In the genomic region with DNA sequence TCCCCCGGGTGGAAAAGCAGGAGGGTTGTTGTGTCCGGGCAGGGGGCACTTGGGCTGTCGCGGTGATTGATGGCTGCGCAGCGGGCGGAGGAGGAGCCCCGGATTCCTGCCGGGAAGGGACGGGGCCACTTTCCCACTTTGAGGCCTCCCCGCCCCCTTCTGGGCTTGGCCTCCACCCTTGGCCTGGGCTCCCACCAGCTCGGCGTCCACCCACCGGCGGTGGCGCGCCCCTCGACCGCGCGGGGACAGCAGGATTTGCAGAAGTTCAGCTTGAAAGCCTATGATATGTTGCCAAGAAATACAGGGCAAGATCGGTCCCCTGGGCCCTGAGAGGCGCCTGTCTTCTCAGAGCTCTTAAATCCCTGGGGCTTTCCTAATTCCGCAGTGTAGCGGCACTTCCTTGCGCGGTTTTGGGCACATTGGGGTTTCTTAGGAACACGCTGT, we compare ENCODE assay signal across 8 cellular contexts. TPM values are rescaled to one million over a fixed set of nuclear protein-coding genes. Genes with fewer than 3 reads are reported as not detected.
A peak's percentile ranks its signal among the peaks of the same experiment; 100 is the strongest.
DNase-seq lines count a peak whose midpoint lies in the region; ATAC-seq and TF ChIP-seq lines count a peak whose summit lies in the region.

No MANE protein-coding gene starts in this region.

- H3K9me3 ChIP-seq in hepatocyte (ENCODE audit: low read depth): no peaks in the 10 kb centered on the region

- no peaks in the 10 kb centered on the region for H4K20me1 ChIP-seq in hepatocyte (ENCODE audit: insufficient read depth, poor library complexity, severe bottlenecking)

- DNase-seq in HFF-Myc (ENCODE audit: extremely low read depth, low read depth) (no peak), hepatocyte (ENCODE audit: low spot score) (peak; percentile 74), SKM-1 treated with dmso at 0.1 percent for 144 hours (lab: John Stamatoyannopoulos, UW; ENCODE audit: unreplicated experiment) (no peak)
- no peak for DNase-seq in stimulated activated naive CD8-positive, alpha-beta T cell treated with anti-CD3 and anti-CD28 coated beads, Interleukin-15, Interleukin-2, amounts not matched to agents 100 U/mL and 50 U/mL, for 24 hours

- H3K36me3 ChIP-seq in hepatocyte (replicated peaks; ENCODE audit: insufficient read depth, low read depth) (no peaks in the 10 kb centered on the region), rectal smooth muscle tissue (ENCODE audit: control insufficient read depth, insufficient read depth, low read length) (no peaks in the 10 kb centered on the region)

- H2AFZ ChIP-seq in hepatocyte: peak overlapping the region; percentile 53

- no peaks in the 10 kb centered on the region for H3K27me3 ChIP-seq in hepatocyte
- H3K27me3 ChIP-seq in rectal smooth muscle tissue (ENCODE audit: control insufficient read depth, insufficient read depth, low read length): no peaks in the 10 kb centered on the region

- H3K4me2 ChIP-seq in hepatocyte: peak overlapping the region; percentile 96

- peaks cover 23% of the 10 kb centered on the region for H3K4me1 ChIP-seq in hepatocyte (ENCODE audit: insufficient read depth)
- peaks cover 4% of the 10 kb centered on the region for H3K4me1 ChIP-seq in rectal smooth muscle tissue (ENCODE audit: control insufficient read depth, insufficient read depth, low read length)

- 2% methylated on average over 28 of the region's 28 CpGs for WGBS in hepatocyte (ENCODE audit: low lambda C conversion rate, missing lambda C conversion rate)

- H3K27ac ChIP-seq in angular gyrus (ENCODE audit: low read depth, low read length): peak overlapping the region; percentile 57
- peak overlapping the region; percentile 100 for H3K27ac ChIP-seq in hepatocyte
- peak overlapping the region; percentile 90 for H3K27ac ChIP-seq in rectal smooth muscle tissue (ENCODE audit: low read depth, low read length)

- TF ChIP-seq CTCF in HFF-Myc (IDR thresholded peaks at IDR 0.05; ENCODE audit: low read depth, low read length, missing control alignments): no peak
- TF ChIP-seq CTCF in hepatocyte (IDR thresholded peaks at IDR 0.05; ENCODE audit: poor library complexity): no peak

- H3K79me2 ChIP-seq in hepatocyte: peaks cover 33% of the 10 kb centered on the region

- ATAC-seq in GM21786 (IDR thresholded peaks at IDR 0.05; ENCODE audit: unreplicated experiment) (no peak), GM18861 (IDR thresholded peaks at IDR 0.05; ENCODE audit: unreplicated experiment) (no peak)
- no peak for ATAC-seq in stimulated activated naive CD8-positive, alpha-beta T cell treated with anti-CD3 and anti-CD28 coated beads, Interleukin-15, Interleukin-2, amounts not matched to agents 100 U/mL and 50 U/mL, for 24 hours

- H3K9me2 ChIP-seq in hepatocyte (replicated peaks; ENCODE audit: insufficient read depth): no peaks in the 10 kb centered on the region

- H3K4me3 ChIP-seq in HFF-Myc (replicated peaks; ENCODE audit: low read depth, low read length): peak overlapping the region; percentile 65
- peak overlapping the region; percentile 90 for H3K4me3 ChIP-seq in hepatocyte
- peak overlapping the region; percentile 96 for H3K4me3 ChIP-seq in rectal smooth muscle tissue (ENCODE audit: low read length)

- peak overlapping the region; percentile 42 for H3K9ac ChIP-seq in rectal smooth muscle tissue (ENCODE audit: low read length)

RNA-seq across cellular contexts. Expression of a gene that starts 0.9 kb away (rescaled TPM):
- 33.4 and 39.0 TPM in 2 replicates for total RNA-seq in hepatocyte
- polyA plus RNA-seq in hepatocyte: 22.3 and 24.5 TPM in 2 replicates
